ENCODE assay signal across 8 cellular contexts in genomic region chr21:33642896-33643657, GRCh38. TPM values are rescaled to one million over a fixed set of nuclear protein-coding genes. Genes with fewer than 3 reads are reported as not detected.
DNase-seq lines count a peak whose midpoint lies in the region; ATAC-seq and TF ChIP-seq lines count a peak whose summit lies in the region.

No MANE protein-coding gene starts in this region.

- no peaks in the 10 kb centered on the region for H3K27me3 ChIP-seq in skeletal muscle satellite cell (ENCODE audit: control insufficient read depth, insufficient read depth, low read length)

- no peaks in the 10 kb centered on the region for H3K9me3 ChIP-seq in iPS-18c (ENCODE audit: control insufficient read depth, insufficient read depth, low read length)
- no peaks in the 10 kb centered on the region for H3K9me3 ChIP-seq in skeletal muscle satellite cell (replicated peaks; ENCODE audit: low read length)

- no peaks in the 10 kb centered on the region for H3K36me3 ChIP-seq in skeletal muscle satellite cell (ENCODE audit: insufficient read depth, low read length)

- peaks cover 14% of the 10 kb centered on the region for H3K4me1 ChIP-seq in skeletal muscle satellite cell (ENCODE audit: control insufficient read depth, insufficient read depth, low read length)

- H3K9ac ChIP-seq in skeletal muscle satellite cell (ENCODE audit: low read depth, low read length): peak overlapping the region; percentile 92

- DNase-seq in 8988T (peak; percentile 34), GM13976 (ENCODE audit: low spot score) (peak; percentile 52), SK-MEL-5 (ENCODE audit: low read depth, low spot score) (peak; percentile 2), T47D (ENCODE audit: low read depth in 1 of 2, low spot score in 1 of 2) (peak; percentile 14 to 19), NCI-H774 (lab: John Stamatoyannopoulos, UW) (no peak)

- in situ Hi-C loops in GM13976 (cut with MboI; ENCODE audit: low sequenced_read_pairs, unreplicated experiment) (no loop called here), SK-MEL-5 (cut with HindIII; ENCODE audit: low pct_unique_long_range_greater_than_20kb, low sequenced_read_pairs) (no loop called here), T47D (cut with HindIII; ENCODE audit: low pct_unique_long_range_greater_than_20kb, low sequenced_read_pairs) (no loop called here)

- H3K4me2 ChIP-seq in skeletal muscle satellite cell (ENCODE audit: low read length): peak overlapping the region; percentile 83

- ATAC-seq in GM18873 (IDR thresholded peaks at IDR 0.05; ENCODE audit: low FRiP score, unreplicated experiment): no peak

- TF ChIP-seq CTCF in GM13976 (IDR thresholded peaks at IDR 0.05; ENCODE audit: borderline replicate concordance, control extremely low read depth, extremely low read depth, insufficient read depth, missing control alignments): no peak

- peak overlapping the region; percentile 83 for H3K4me3 ChIP-seq in iPS-18c (ENCODE audit: insufficient read depth, low read depth, low read length)
- H3K4me3 ChIP-seq in skeletal muscle satellite cell (ENCODE audit: low read length): peak overlapping the region; percentile 94

RNA-seq across cellular contexts. Expression of gene ITSN1, which starts 0.8 kb away (rescaled TPM):
- total RNA-seq in SK-MEL-5 (2014; rRNA removed; shearing (Covaris generic)): 10.9 and 13.4 TPM in 2 replicates
- polyA plus RNA-seq in SK-MEL-5 (2015; cell fraction: cytosol; rRNA removed): 11.3 and 27.8 TPM in 2 replicates
- 19.1 and 26.5 TPM in 2 replicates for polyA plus RNA-seq in SK-MEL-5 (2015; cell fraction: nucleus; rRNA removed)
- total RNA-seq in skeletal muscle satellite cell (2012; rRNA removed): 28.0 and 42.1 TPM in 2 replicates

RNA-seq across cellular contexts. Expression of gene CRYZL1, which starts 1.5 kb away (rescaled TPM):
- 7.7 and 15.2 TPM in 2 replicates for total RNA-seq in SK-MEL-5 (2014; rRNA removed; shearing (Covaris generic))
- 13.0 and 21.8 TPM in 2 replicates for polyA plus RNA-seq in SK-MEL-5 (2015; cell fraction: cytosol; rRNA removed)
- 39.6 and 68.8 TPM in 2 replicates for polyA plus RNA-seq in SK-MEL-5 (2015; cell fraction: nucleus; rRNA removed)
- total RNA-seq in skeletal muscle satellite cell (2012; rRNA removed): 12.9 and 16.5 TPM in 2 replicates

RNA-seq across cellular contexts. Expression of gene DONSON, which starts 54.6 kb away (rescaled TPM):
- 16.9 and 17.8 TPM in 2 replicates for total RNA-seq in SK-MEL-5 (2014; rRNA removed; shearing (Covaris generic))
- 25.5 and 29.9 TPM in 2 replicates for polyA plus RNA-seq in SK-MEL-5 (2015; cell fraction: cytosol; rRNA removed)
- polyA plus RNA-seq in SK-MEL-5 (2015; cell fraction: nucleus; rRNA removed): 43.9 and 50.4 TPM in 2 replicates
- total RNA-seq in skeletal muscle satellite cell (2012; rRNA removed): 13.4 and 17.5 TPM in 2 replicates
